ENCODE assay signal across 8 cellular contexts in genomic region chr11:6606471-6607189, GRCh38. TPM values are rescaled to one million over a fixed set of nuclear protein-coding genes. Genes with fewer than 3 reads are reported as not detected.
DNase-seq lines count a peak whose midpoint lies in the region; ATAC-seq lines count a peak whose summit lies in the region.

No MANE protein-coding gene starts in this region.

- intact Hi-C loops in sciatic nerve (cut with DNase I) = no loop called here

- DNase-seq in ELF-1 (ENCODE audit: low read depth, low spot score) (peak; percentile 97), HPDE6-E6E7 (ENCODE audit: extremely low spot score) (peak; percentile 81), SJCRH30 (peak; percentile 91 to 93), T47D (ENCODE audit: low read depth in 1 of 2, low spot score in 1 of 2) (peak; percentile 54 to 75), sciatic nerve (ENCODE audit: low spot score) (peak; percentile 96), NCI-H1417 (lab: John Stamatoyannopoulos, UW) (no peak)

- H3K9me3 ChIP-seq in SJCRH30 (replicated peaks) (no peaks in the 10 kb centered on the region), iPS-15b (ENCODE audit: control insufficient read depth, insufficient read depth, low read length) (no peaks in the 10 kb centered on the region)

- H3K36me3 ChIP-seq in SJCRH30 = peaks cover 27% of the 10 kb centered on the region
- H3K36me3 ChIP-seq in iPS-15b (ENCODE audit: control insufficient read depth, insufficient read depth, low read length) = peaks cover 30% of the 10 kb centered on the region

- H3K4me1 ChIP-seq in SJCRH30 (peaks cover 21% of the 10 kb centered on the region), iPS-15b (ENCODE audit: control insufficient read depth, insufficient read depth, low read length) (peaks cover 18% of the 10 kb centered on the region)

- in situ Hi-C loops in T47D (cut with HindIII; ENCODE audit: low pct_unique_long_range_greater_than_20kb, low sequenced_read_pairs) = no loop called here

- ATAC-seq in GM21360 (IDR thresholded peaks at IDR 0.05; ENCODE audit: unreplicated experiment) (peak; percentile 35), sciatic nerve (peak; percentile 90)

- H3K27ac ChIP-seq in SJCRH30 = peak overlapping the region; percentile 1; the same call in 1 of the 2 replicates

- H3K27me3 ChIP-seq in SJCRH30 (no peaks in the 10 kb centered on the region), iPS-15b (ENCODE audit: control insufficient read depth, insufficient read depth, low read length) (no peaks in the 10 kb centered on the region)

- no peak overlapping the region for H3K4me3 ChIP-seq in SJCRH30
- peak overlapping the region; percentile 28 for H3K4me3 ChIP-seq in iPS-15b (ENCODE audit: low read depth, low read length)

- peak overlapping the region; percentile 38 for H3K9ac ChIP-seq in iPS-15b (ENCODE audit: low read depth, low read length)

RNA-seq across cellular contexts. Expression of gene ILK, which starts 3.1 kb away (rescaled TPM):
- 73.7 and 81.4 TPM in 2 replicates for total RNA-seq in SJCRH30 (2014; rRNA removed; shearing (Covaris generic))
- total RNA-seq in sciatic nerve = 208 TPM

RNA-seq across cellular contexts. Expression of gene RRP8, which starts 3.2 kb away (rescaled TPM):
- 15.8 and 15.9 TPM in 2 replicates for total RNA-seq in SJCRH30 (2014; rRNA removed; shearing (Covaris generic))
- total RNA-seq in sciatic nerve = 20.9 TPM

RNA-seq across cellular contexts. Expression of gene TAF10, which starts 5.4 kb away (rescaled TPM):
- total RNA-seq in SJCRH30 (2014; rRNA removed; shearing (Covaris generic)) = 68.1 and 82.0 TPM in 2 replicates
- 79.4 TPM for total RNA-seq in sciatic nerve

RNA-seq across cellular contexts. Expression of gene TPP1, which starts 12.6 kb away (rescaled TPM):
- 8.1 and 8.7 TPM in 2 replicates for total RNA-seq in SJCRH30 (2014; rRNA removed; shearing (Covaris generic))
- 100 TPM for total RNA-seq in sciatic nerve

RNA-seq across cellular contexts. Expression of gene DCHS1, which starts 49.0 kb away (rescaled TPM):
- 9.5 and 9.6 TPM in 2 replicates for total RNA-seq in SJCRH30 (2014; rRNA removed; shearing (Covaris generic))
- total RNA-seq in sciatic nerve = 22.7 TPM

Comparison
In these comparisons a context has a peak if more than half of its experiments do, and no peak if none do; other contexts are left out.
1. DNase-seq: peak in ELF-1 (single experiment), HPDE6-E6E7 (single experiment), SJCRH30 (2 of 2), T47D (2 of 2) and sciatic nerve (single experiment); none in NCI-H1417 (0 of 3).